24 cellular contexts compared by ENCODE assay signal in the genomic region with DNA sequence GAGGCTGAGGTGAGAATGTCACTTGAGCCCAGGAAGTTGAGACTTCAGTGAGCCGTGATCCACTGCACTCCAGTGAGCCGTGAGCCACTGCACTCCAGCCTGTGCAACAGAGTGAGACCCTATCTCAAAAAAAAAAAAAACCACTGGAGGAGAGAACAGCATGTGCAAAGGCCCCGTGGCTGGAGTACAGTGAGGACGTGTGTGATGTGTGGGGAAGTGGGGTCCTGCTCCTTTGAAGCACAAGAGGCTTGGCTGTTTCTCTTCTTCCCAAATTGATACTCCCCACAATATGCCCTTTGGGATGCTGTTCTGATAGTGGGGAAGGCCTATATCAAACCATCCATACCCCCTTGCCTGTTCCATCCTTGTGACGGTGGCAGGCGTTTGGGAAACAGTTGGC.
DNase-seq lines count a peak whose midpoint lies in the region; ATAC-seq, FAIRE-seq and TF ChIP-seq lines count a peak whose summit lies in the region.
"Had no signal": no experiment of that assay in that cellular context is flagged by ENCODE, and none has a peak within 500 bp of the region (broad histone marks: within the 10 kb centered on the region; RNA-seq: fewer than 3 reads in every experiment).

No MANE protein-coding gene starts in this region.

- 83% methylated on average over 6 of the region's 6 CpGs for WGBS in K562 (ENCODE audit: insufficient coverage, low coverage, missing lambda C conversion rate)

- TF ChIP-seq CTCF in HEK293 (tag by site-specific recombination; IDR thresholded peaks at IDR 0.05), result no peak
- TF ChIP-seq CTCF in K562 (IDR thresholded peaks at IDR 0.05 in 2 of 3, conservative IDR thresholded peaks at IDR 0.05 in 1 of 3; ENCODE audit: insufficient read depth in 2 of 3, low read depth in 1 of 3, low read length in 3 of 3), result no peak

- no TSS peak for BruUV-seq in K562 (replicated peaks; lab: Mats Ljungman, UMichigan)

- H4K20me1 ChIP-seq in K562 (replicated peaks; ENCODE audit: control insufficient read depth, insufficient read depth, low read length), result no peaks in the 10 kb centered on the region
- H4K20me1 ChIP-seq: BLaER1 had no signal

- no peak overlapping the region for H3K4me2 ChIP-seq in K562 (ENCODE audit: insufficient read depth, low read length)

- no peak overlapping the region; a peak in 1 of 4 replicates for H3K9ac ChIP-seq in K562 (ENCODE audit: insufficient read depth in 1 of 2, low read depth in 2 of 2, low read length in 2 of 2)
- H3K9ac ChIP-seq: BLaER1 had no signal

- ATAC-seq in K562, result no peak
- ATAC-seq in HG03045 (IDR thresholded peaks at IDR 0.05; ENCODE audit: unreplicated experiment), result no peak
- no peak for ATAC-seq in HG03025 (IDR thresholded peaks at IDR 0.05; ENCODE audit: low FRiP score, unreplicated experiment)

- TF ChIP-seq RAD21 in K562 (CRISPR knock-in tag; conservative IDR thresholded peaks at IDR 0.05 in 1 of 2, IDR thresholded peaks at IDR 0.05 in 1 of 2), result no peak

- H3K27ac ChIP-seq in HEK293 (ENCODE audit: extremely low read depth, low read depth, low read length) (no peak overlapping the region), K562 (ENCODE audit: extremely low read depth, low read depth, low read length) (no peak overlapping the region)
- H3K27ac ChIP-seq: BLaER1 had no signal

- POLR2A ChIA-PET in HEK293 (lab: Yijun Ruan, JAX) (no interaction called here), K562 (lab: Yijun Ruan, JAX) (interaction anchor here (1.1 to 2.8 kb wide), 2 partner anchors 11 to 30 kb away, joined by 4 to 15 read pairs; no protein-coding TSS in a partner anchor)

- in situ Hi-C loops in K562 (cut with MboI), result no loop called here

- H3K79me2 ChIP-seq in K562 (ENCODE audit: control insufficient read depth, insufficient read depth, low read length), result no peaks in the 10 kb centered on the region

- H3K27me3 ChIP-seq in K562 (ENCODE audit: control insufficient read depth in 2 of 2, insufficient read depth in 2 of 2, low read length in 2 of 2), result no peaks in the 10 kb centered on the region
- H3K27me3 ChIP-seq: BE2C, BLaER1 had no signal

- no peak for FAIRE-seq in K562 (lab: Jason Lieb, UNC)
- FAIRE-seq: A204.1, G401.6, GM12891, GM18507 had no signal

- no peaks in the 10 kb centered on the region for H3K9me3 ChIP-seq in HEK293 (ENCODE audit: control insufficient read depth, insufficient read depth, low read depth, low read length)
- no peaks in the 10 kb centered on the region for H3K9me3 ChIP-seq in K562 (replicated peaks; ENCODE audit: control insufficient read depth, insufficient read depth, low read depth, low read length)
- H3K9me3 ChIP-seq: BE2C, BLaER1 had no signal

- H3K4me1 ChIP-seq in HEK293 (ENCODE audit: control insufficient read depth, insufficient read depth, low read length) (no peaks in the 10 kb centered on the region), K562 (replicated peaks in 1 of 2; ENCODE audit: control insufficient read depth in 2 of 2, insufficient read depth in 2 of 2, low read length in 2 of 2) (peaks cover 36 to 54% of the 10 kb centered on the region in 2 experiments)
- H3K4me1 ChIP-seq: BE2C had no signal

- CTCF ChIA-PET in HEK293 (lab: Yijun Ruan, JAX) (interaction anchor here (0.7 to 0.8 kb wide), 2 partner anchors 43 to 45 kb away, joined by 3 read pairs; no protein-coding TSS in a partner anchor), K562 (lab: Yijun Ruan, JAX; ENCODE audit: low intra/inter-chr PET ratio) (no interaction called here)

- no peak overlapping the region for H2AFZ ChIP-seq in K562 (ENCODE audit: low read depth, low read length)

- H3K4me3 ChIP-seq in HEK293 (ENCODE audit: low read depth, low read length) (no peak overlapping the region), K562 (no peak overlapping the region)
- H3K4me3 ChIP-seq: BLaER1 had no signal

- TF ChIP-seq POLR2A in K562 (conservative IDR thresholded peaks at IDR 0.05), result no peak

- H3K9me1 ChIP-seq in K562 (ENCODE audit: control insufficient read depth, insufficient read depth, low read length), result no peaks in the 10 kb centered on the region

- H3K36me3 ChIP-seq in HEK293 (ENCODE audit: control insufficient read depth in 2 of 2, insufficient read depth in 1 of 2, low read length in 2 of 2), result no peaks in the 10 kb centered on the region
- H3K36me3 ChIP-seq in K562 (ENCODE audit: control insufficient read depth, insufficient read depth, low read length), result no peaks in the 10 kb centered on the region
- H3K36me3 ChIP-seq: BE2C, BLaER1 had no signal

- TF ChIP-seq EP300 in K562 (IDR thresholded peaks at IDR 0.05; ENCODE audit: low read length), result no peak

- intact Hi-C loops in K562 (cut with micrococcal nuclease), result no loop called here

- no peak for DNase-seq in K562 (ENCODE audit: extremely low read depth in 1 of 4, low spot score in 3 of 4)
- no peak for DNase-seq in iPS-NIHi7 (ENCODE audit: extremely low spot score)
- DNase-seq: 8988T; ACHN; BE2C; C1 segment of cervical spinal cord; CD4-positive, alpha-beta memory T cell; CD4-positive, CD25-positive, alpha-beta regulatory T cell; CD8-positive, alpha-beta memory T cell; COR-L47; DMS 273 treated with DMSO at 0.1 percent for 48 hours; DMS153; DMS53; DMS79; DND-41; GF-D8 had no signal

TF ChIP-seq in HEK293, 187 proteins besides CTCF, POLR2A, EP300 and RAD21:
- TF ChIP-seq ZNF354C (tag by site-specific recombination; IDR thresholded peaks at IDR 0.05; ENCODE audit: borderline replicate concordance, low read depth), result no peak
- peak; percentile 94 for TF ChIP-seq ZNF623 (tag by site-specific recombination; IDR thresholded peaks at IDR 0.05)

TF ChIP-seq in K562, 482 proteins besides CTCF, POLR2A, EP300 and RAD21 (continues in another document):
- TF ChIP-seq BCOR (IDR thresholded peaks at IDR 0.05) (peak; percentile 67), PHF8 (IDR thresholded peaks at IDR 0.05; ENCODE audit: borderline replicate concordance, low read length) (no peak), ETS2 (tag; IDR thresholded peaks at IDR 0.05; ENCODE audit: borderline replicate concordance, poor library complexity, severe bottlenecking) (no peak), ZNF644 (tag; IDR thresholded peaks at IDR 0.05; ENCODE audit: low read depth) (no peak), HIVEP1 (CRISPR knock-in tag; IDR thresholded peaks at IDR 0.05) (no peak), MTA2 (IDR thresholded peaks at IDR 0.05; ENCODE audit: low read depth) (no peak), SPI1 (IDR thresholded peaks at IDR 0.05; ENCODE audit: borderline replicate concordance, low read depth, low read length) (no peak), YY1 (IDR thresholded peaks at IDR 0.05; ENCODE audit: borderline replicate concordance in 1 of 3, control insufficient read depth in 1 of 3, extremely low read depth in 1 of 3, insufficient read depth in 3 of 3, insufficient read length in 1 of 3, insufficient replicate concordance in 2 of 3, low read depth in 1 of 3, low read length in 2 of 3) (no peak), NR2F6 (CRISPR knock-in tag; IDR thresholded peaks at IDR 0.05) (no peak), ZSCAN32 (CRISPR knock-in tag; IDR thresholded peaks at IDR 0.05) (no peak), EGR1 (conservative IDR thresholded peaks at IDR 0.05) (no peak), NFATC3 (IDR thresholded peaks at IDR 0.05) (no peak), KDM1A (IDR thresholded peaks at IDR 0.05) (0 out of 4 replicates have a peak, but pooled peaks of 1 of the 2 experiments have one; percentile 7), ZZZ3 (IDR thresholded peaks at IDR 0.05) (no peak), PYGO2 (tag; IDR thresholded peaks at IDR 0.05) (no peak), ZNF134 (CRISPR knock-in tag; conservative IDR thresholded peaks at IDR 0.05) (no peak)
- TF ChIP-seq, protein P1, sequence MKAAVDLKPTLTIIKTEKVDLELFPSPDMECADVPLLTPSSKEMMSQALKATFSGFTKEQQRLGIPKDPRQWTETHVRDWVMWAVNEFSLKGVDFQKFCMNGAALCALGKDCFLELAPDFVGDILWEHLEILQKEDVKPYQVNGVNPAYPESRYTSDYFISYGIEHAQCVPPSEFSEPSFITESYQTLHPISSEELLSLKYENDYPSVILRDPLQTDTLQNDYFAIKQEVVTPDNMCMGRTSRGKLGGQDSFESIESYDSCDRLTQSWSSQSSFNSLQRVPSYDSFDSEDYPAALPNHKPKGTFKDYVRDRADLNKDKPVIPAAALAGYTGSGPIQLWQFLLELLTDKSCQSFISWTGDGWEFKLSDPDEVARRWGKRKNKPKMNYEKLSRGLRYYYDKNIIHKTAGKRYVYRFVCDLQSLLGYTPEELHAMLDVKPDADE (conservative IDR thresholded peaks at IDR 0.05; ENCODE audit: control insufficient read depth, low read depth, low read length), result 0 out of 2 replicates have a peak, but pooled peaks have one; percentile 29
- TF ChIP-seq, protein P2, sequence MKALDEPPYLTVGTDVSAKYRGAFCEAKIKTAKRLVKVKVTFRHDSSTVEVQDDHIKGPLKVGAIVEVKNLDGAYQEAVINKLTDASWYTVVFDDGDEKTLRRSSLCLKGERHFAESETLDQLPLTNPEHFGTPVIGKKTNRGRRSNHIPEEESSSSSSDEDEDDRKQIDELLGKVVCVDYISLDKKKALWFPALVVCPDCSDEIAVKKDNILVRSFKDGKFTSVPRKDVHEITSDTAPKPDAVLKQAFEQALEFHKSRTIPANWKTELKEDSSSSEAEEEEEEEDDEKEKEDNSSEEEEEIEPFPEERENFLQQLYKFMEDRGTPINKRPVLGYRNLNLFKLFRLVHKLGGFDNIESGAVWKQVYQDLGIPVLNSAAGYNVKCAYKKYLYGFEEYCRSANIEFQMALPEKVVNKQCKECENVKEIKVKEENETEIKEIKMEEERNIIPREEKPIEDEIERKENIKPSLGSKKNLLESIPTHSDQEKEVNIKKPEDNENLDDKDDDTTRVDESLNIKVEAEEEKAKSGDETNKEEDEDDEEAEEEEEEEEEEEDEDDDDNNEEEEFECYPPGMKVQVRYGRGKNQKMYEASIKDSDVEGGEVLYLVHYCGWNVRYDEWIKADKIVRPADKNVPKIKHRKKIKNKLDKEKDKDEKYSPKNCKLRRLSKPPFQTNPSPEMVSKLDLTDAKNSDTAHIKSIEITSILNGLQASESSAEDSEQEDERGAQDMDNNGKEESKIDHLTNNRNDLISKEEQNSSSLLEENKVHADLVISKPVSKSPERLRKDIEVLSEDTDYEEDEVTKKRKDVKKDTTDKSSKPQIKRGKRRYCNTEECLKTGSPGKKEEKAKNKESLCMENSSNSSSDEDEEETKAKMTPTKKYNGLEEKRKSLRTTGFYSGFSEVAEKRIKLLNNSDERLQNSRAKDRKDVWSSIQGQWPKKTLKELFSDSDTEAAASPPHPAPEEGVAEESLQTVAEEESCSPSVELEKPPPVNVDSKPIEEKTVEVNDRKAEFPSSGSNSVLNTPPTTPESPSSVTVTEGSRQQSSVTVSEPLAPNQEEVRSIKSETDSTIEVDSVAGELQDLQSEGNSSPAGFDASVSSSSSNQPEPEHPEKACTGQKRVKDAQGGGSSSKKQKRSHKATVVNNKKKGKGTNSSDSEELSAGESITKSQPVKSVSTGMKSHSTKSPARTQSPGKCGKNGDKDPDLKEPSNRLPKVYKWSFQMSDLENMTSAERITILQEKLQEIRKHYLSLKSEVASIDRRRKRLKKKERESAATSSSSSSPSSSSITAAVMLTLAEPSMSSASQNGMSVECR (CRISPR knock-in tag; IDR thresholded peaks at IDR 0.05), result no peak
